9 cellular contexts compared by ENCODE assay signal in the genomic region with DNA sequence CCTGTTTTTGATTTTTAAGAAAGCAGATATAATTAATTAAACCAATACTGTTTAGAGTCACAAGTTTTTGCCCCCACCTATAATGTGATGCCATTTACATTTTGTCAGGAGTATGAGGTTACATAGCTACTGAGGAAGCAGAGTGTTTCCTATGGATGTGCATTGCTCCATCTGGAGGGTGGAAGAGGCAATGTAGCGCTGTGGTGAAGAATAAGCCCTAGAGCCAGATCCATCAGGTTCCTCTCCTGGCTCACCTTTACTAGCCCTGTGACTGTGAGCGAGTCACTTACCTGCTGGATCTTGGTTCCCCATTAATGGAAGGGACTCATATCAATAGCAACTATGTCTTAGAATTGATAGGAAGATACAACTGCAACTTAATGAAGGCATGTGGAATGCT.
DNase-seq lines count a peak whose midpoint lies in the region; ATAC-seq and TF ChIP-seq lines count a peak whose summit lies in the region.
"Had no signal": no experiment of that assay in that cellular context is flagged by ENCODE, and none has a peak within 500 bp of the region (broad histone marks: within the 10 kb centered on the region; RNA-seq: fewer than 3 reads in every experiment).

No MANE protein-coding gene starts in this region.

- H3K9ac ChIP-seq in HCT116 (ENCODE audit: low read length), result no peak overlapping the region
- H3K9ac ChIP-seq in endodermal cell (ENCODE audit: extremely low read depth, low read length, poor library complexity, severe bottlenecking), result no peak overlapping the region
- H3K9ac ChIP-seq in subcutaneous abdominal adipose tissue (ENCODE audit: low read length in 5 of 5), result no peak overlapping the region

- TF ChIP-seq CTCF in GM10248 (IDR thresholded peaks at IDR 0.05; ENCODE audit: control extremely low read depth, extremely low read depth, low read depth, missing control alignments) (peak; percentile 10), HCT116 (IDR thresholded peaks at IDR 0.05 in 2 of 3, conservative IDR thresholded peaks at IDR 0.05 in 1 of 3; ENCODE audit: borderline replicate concordance in 1 of 3, insufficient read depth in 1 of 3, low read depth in 2 of 3, low read length in 2 of 3) (no peak), endodermal cell (conservative IDR thresholded peaks at IDR 0.05) (peak; percentile 39)

- H3K4me3 ChIP-seq in HCT116 (replicated peaks in 1 of 2; ENCODE audit: low read depth in 1 of 2, low read length in 2 of 2) (no peak overlapping the region), endodermal cell (ENCODE audit: low read length) (no peak overlapping the region), subcutaneous abdominal adipose tissue (ENCODE audit: low read depth in 1 of 5, low read length in 5 of 5) (no peak overlapping the region)

- H3K4me1 Mint-ChIP-seq in endodermal cell, result no peaks in the 10 kb centered on the region
- H3K4me1 Mint-ChIP-seq: CD8-positive, alpha-beta memory T cell had no signal

- no peak overlapping the region for H3K27ac Mint-ChIP-seq in endodermal cell
- H3K27ac Mint-ChIP-seq: CD8-positive, alpha-beta memory T cell had no signal

- no peaks in the 10 kb centered on the region for H3K27me3 Mint-ChIP-seq in endodermal cell (ENCODE audit: insufficient read depth)

- no peak overlapping the region for H2AFZ ChIP-seq in HCT116 (ENCODE audit: low read depth, low read length, poor library complexity, severe bottlenecking)

- CTCF ChIA-PET in GM10248 (lab: Yijun Ruan, JAX) (interaction anchor here (0.7 kb wide), 1 partner anchor 10 kb away, joined by 4 read pairs; no protein-coding TSS in a partner anchor), HCT116 (lab: Charles Lee) (no interaction called here)

- no peaks in the 10 kb centered on the region for H3K79me2 ChIP-seq in HCT116 (ENCODE audit: insufficient read depth, low read length)

- no peak overlapping the region for H3K4me2 ChIP-seq in HCT116 (ENCODE audit: low read length)

- 80 to 90% methylated on average over 1 to 2 of the region's 2 CpGs for WGBS in endodermal cell (ENCODE audit: insufficient coverage in 1 of 2, insufficient read length in 1 of 2), 2 experiments

- no TSS peak for BruUV-seq in HCT116 (replicated peaks; lab: Mats Ljungman, UMichigan)

- H3K27me3 ChIP-seq in HCT116 (ENCODE audit: insufficient read depth, low read length) (peaks cover 22% of the 10 kb centered on the region), endodermal cell (ENCODE audit: control insufficient read depth, insufficient read depth, low read length, poor library complexity, severe bottlenecking) (no peaks in the 10 kb centered on the region), subcutaneous abdominal adipose tissue (ENCODE audit: control insufficient read depth in 5 of 5, insufficient read depth in 4 of 5, low read length in 5 of 5) (no peaks in the 10 kb centered on the region)

- no peak overlapping the region for H3K27ac ChIP-seq in HCT116 (ENCODE audit: low read depth, low read length)
- H3K27ac ChIP-seq in endodermal cell (ENCODE audit: low read depth, low read length), result no peak overlapping the region
- H3K27ac ChIP-seq in subcutaneous abdominal adipose tissue (ENCODE audit: low read depth, low read length), result peak overlapping the region; percentile 32

- RAD21 ChIA-PET in HCT116 (lab: Charles Lee; ENCODE audit: low non-redundant PET in 1 of 2, low total read pairs in 2 of 2, uncharacterized antibody in 2 of 2, unreplicated experiment in 2 of 2), result no interaction called here

- DNase-seq in GM10248 (ENCODE audit: extremely low spot score) (no peak), HCT116 (ENCODE audit: low read depth, low spot score) (no peak), endodermal cell (no peak), NCI-H146 treated with DMSO at 0.1 percent for 48 hours (lab: John Stamatoyannopoulos, UW; ENCODE audit: unreplicated experiment) (no peak)
- DNase-seq: CD8-positive, alpha-beta memory T cell; DMS79; HCEC 1CT had no signal

- H3K4me3 Mint-ChIP-seq in endodermal cell, result no peak overlapping the region
- H3K4me3 Mint-ChIP-seq: CD8-positive, alpha-beta memory T cell had no signal

- H3K4me1 ChIP-seq in HCT116 (ENCODE audit: control insufficient read depth in 1 of 2, insufficient read depth in 2 of 2, low read length in 2 of 2) (no peaks in the 10 kb centered on the region), endodermal cell (ENCODE audit: control insufficient read depth, insufficient read depth, low read length) (no peaks in the 10 kb centered on the region), subcutaneous abdominal adipose tissue (ENCODE audit: control insufficient read depth in 5 of 5, insufficient read depth in 5 of 5, low read length in 5 of 5) (peaks cover 0 to 4% (median 0%) of the 10 kb centered on the region in 5 donors)

- no peak for TF ChIP-seq RAD21 in HCT116 (IDR thresholded peaks at IDR 0.05; ENCODE audit: low read depth)

- no peaks in the 10 kb centered on the region for H4K20me1 ChIP-seq in HCT116 (ENCODE audit: insufficient read depth)

- no peaks in the 10 kb centered on the region for H3K36me3 Mint-ChIP-seq in endodermal cell (ENCODE audit: low read depth)
- H3K36me3 Mint-ChIP-seq: CD8-positive, alpha-beta memory T cell had no signal

- POLR2A ChIA-PET in GM10248 (lab: Yijun Ruan, JAX) (no interaction called here), HCT116 (lab: Charles Lee) (no interaction called here)

- peaks cover 16% of the 10 kb centered on the region for H3K9me3 Mint-ChIP-seq in endodermal cell

- H3K9me3 ChIP-seq in HCT116 (ENCODE audit: control insufficient read depth in 1 of 2, insufficient read depth in 1 of 2, low read depth in 1 of 2, low read length in 2 of 2) (no peaks in the 10 kb centered on the region), endodermal cell (ENCODE audit: control insufficient read depth, low read length) (peaks cover 35% of the 10 kb centered on the region), subcutaneous abdominal adipose tissue (ENCODE audit: control insufficient read depth in 5 of 5, low read length in 5 of 5) (no peaks in the 10 kb centered on the region)

- intact Hi-C loops in HCT116 (cut with micrococcal nuclease), result no loop called here

- no peaks in the 10 kb centered on the region for H3K9me2 ChIP-seq in HCT116 (ENCODE audit: insufficient read depth)

- ATAC-seq in HCT116 (peak; percentile 70), GM19397 (IDR thresholded peaks at IDR 0.05; ENCODE audit: unreplicated experiment) (no peak)

- TF ChIP-seq POLR2A in HCT116 (IDR thresholded peaks at IDR 0.05; ENCODE audit: borderline replicate concordance, extremely low read depth, insufficient read depth, insufficient read length), result no peak

- H3K36me3 ChIP-seq in HCT116 (ENCODE audit: control insufficient read depth in 1 of 2, insufficient read depth in 2 of 2, low read length in 2 of 2) (no peaks in the 10 kb centered on the region), endodermal cell (ENCODE audit: control insufficient read depth, insufficient read depth, low read length) (no peaks in the 10 kb centered on the region), subcutaneous abdominal adipose tissue (ENCODE audit: control insufficient read depth in 5 of 5, insufficient read depth in 5 of 5, low read length in 5 of 5) (peaks cover 0 to 9% (median 0%) of the 10 kb centered on the region in 5 donors)

TF ChIP-seq in HCT116, 20 proteins besides CTCF, POLR2A, EP300 and RAD21:
- TF ChIP-seq, protein P1, sequence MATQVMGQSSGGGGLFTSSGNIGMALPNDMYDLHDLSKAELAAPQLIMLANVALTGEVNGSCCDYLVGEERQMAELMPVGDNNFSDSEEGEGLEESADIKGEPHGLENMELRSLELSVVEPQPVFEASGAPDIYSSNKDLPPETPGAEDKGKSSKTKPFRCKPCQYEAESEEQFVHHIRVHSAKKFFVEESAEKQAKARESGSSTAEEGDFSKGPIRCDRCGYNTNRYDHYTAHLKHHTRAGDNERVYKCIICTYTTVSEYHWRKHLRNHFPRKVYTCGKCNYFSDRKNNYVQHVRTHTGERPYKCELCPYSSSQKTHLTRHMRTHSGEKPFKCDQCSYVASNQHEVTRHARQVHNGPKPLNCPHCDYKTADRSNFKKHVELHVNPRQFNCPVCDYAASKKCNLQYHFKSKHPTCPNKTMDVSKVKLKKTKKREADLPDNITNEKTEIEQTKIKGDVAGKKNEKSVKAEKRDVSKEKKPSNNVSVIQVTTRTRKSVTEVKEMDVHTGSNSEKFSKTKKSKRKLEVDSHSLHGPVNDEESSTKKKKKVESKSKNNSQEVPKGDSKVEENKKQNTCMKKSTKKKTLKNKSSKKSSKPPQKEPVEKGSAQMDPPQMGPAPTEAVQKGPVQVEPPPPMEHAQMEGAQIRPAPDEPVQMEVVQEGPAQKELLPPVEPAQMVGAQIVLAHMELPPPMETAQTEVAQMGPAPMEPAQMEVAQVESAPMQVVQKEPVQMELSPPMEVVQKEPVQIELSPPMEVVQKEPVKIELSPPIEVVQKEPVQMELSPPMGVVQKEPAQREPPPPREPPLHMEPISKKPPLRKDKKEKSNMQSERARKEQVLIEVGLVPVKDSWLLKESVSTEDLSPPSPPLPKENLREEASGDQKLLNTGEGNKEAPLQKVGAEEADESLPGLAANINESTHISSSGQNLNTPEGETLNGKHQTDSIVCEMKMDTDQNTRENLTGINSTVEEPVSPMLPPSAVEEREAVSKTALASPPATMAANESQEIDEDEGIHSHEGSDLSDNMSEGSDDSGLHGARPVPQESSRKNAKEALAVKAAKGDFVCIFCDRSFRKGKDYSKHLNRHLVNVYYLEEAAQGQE (IDR thresholded peaks at IDR 0.05; ENCODE audit: low read depth), result no peak
- TF ChIP-seq EZH2phosphoT487 (IDR thresholded peaks at IDR 0.05; ENCODE audit: borderline replicate concordance) (no peak), CBX3 (IDR thresholded peaks at IDR 0.05; ENCODE audit: low read depth) (no peak), EZH2 (IDR thresholded peaks at IDR 0.05) (no peak), SIN3A (IDR thresholded peaks at IDR 0.05; ENCODE audit: low read depth) (no peak), EGR1 (IDR thresholded peaks at IDR 0.05; ENCODE audit: low read depth) (no peak), ZFX (IDR thresholded peaks at IDR 0.05) (no peak), FOSL1 (IDR thresholded peaks at IDR 0.05; ENCODE audit: low read depth) (no peak), SP1 (IDR thresholded peaks at IDR 0.05; ENCODE audit: low read depth) (no peak)
- TF ChIP-seq, protein P2, sequence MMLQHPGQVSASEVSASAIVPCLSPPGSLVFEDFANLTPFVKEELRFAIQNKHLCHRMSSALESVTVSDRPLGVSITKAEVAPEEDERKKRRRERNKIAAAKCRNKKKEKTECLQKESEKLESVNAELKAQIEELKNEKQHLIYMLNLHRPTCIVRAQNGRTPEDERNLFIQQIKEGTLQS (IDR thresholded peaks at IDR 0.05), result no peak

Comparison
In these comparisons a context has a peak if more than half of its experiments do, and no peak if none do; other contexts are left out.
1. CTCF ChIP-seq: peak in GM10248 (single experiment) and endodermal cell (single experiment); none in HCT116 (0 of 3).